In genomic region chr1:7678491-7679158, GRCh38 we compare ENCODE assay signal across 22 cellular contexts.
A peak's percentile ranks its signal among the peaks of the same experiment; 100 is the strongest.
DNase-seq lines count a peak whose midpoint lies in the region; ATAC-seq and TF ChIP-seq lines count a peak whose summit lies in the region.
"Had no signal": no experiment of that assay in that cellular context is flagged by ENCODE, and none has a peak within 500 bp of the region (broad histone marks: within the 10 kb centered on the region; RNA-seq: fewer than 3 reads in every experiment).

No MANE protein-coding gene starts in this region.

- POLR2A ChIA-PET in Caco-2 (lab: Charles Lee), result no interaction called here

- TF ChIP-seq CTCF in Caco-2 (IDR thresholded peaks at IDR 0.05; ENCODE audit: insufficient read depth in 1 of 2, low read depth in 1 of 2, low read length in 1 of 2, severe bottlenecking in 1 of 2, unreplicated experiment in 1 of 2), result no peak
- no peak for TF ChIP-seq CTCF in body of pancreas (IDR thresholded peaks at IDR 0.05)
- no peak for TF ChIP-seq CTCF in progenitor cell of endocrine pancreas (IDR thresholded peaks at IDR 0.05; ENCODE audit: unreplicated experiment)

- no TSS peak for BruUV-seq in Caco-2 (replicated peaks; lab: Mats Ljungman, UMichigan)

- H3K9me3 ChIP-seq in Caco-2 (no peaks in the 10 kb centered on the region), body of pancreas (no peaks in the 10 kb centered on the region), SJCRH30 (replicated peaks) (no peaks in the 10 kb centered on the region)
- H3K9me3 ChIP-seq: prostate gland, SJSA1 had no signal

- intact Hi-C loops in Caco-2 (cut with micrococcal nuclease; ENCODE audit: unreplicated experiment) (no loop called here), body of pancreas (cut with DNase I) (loop anchor here (10.0 kb wide), 1 partner anchor 216 kb away; no protein-coding TSS in a partner anchor)

- H3K27me3 ChIP-seq in Caco-2 (replicated peaks; ENCODE audit: control insufficient read depth, insufficient read depth, low read length) (no peaks in the 10 kb centered on the region; the same call in 1 of the 2 replicates), body of pancreas (no peaks in the 10 kb centered on the region), SJCRH30 (peaks cover 47% of the 10 kb centered on the region)

- H3K4me3 ChIP-seq in Caco-2 (ENCODE audit: low read depth, low read length) (no peak overlapping the region), body of pancreas (no peak overlapping the region), SJCRH30 (no peak overlapping the region)
- H3K4me3 ChIP-seq: prostate gland, SJSA1, smooth muscle cell had no signal

- 82 to 86% methylated on average over 6 to 7 of the region's 9 CpGs for WGBS in body of pancreas, 2 donors

- H3K9me3 Mint-ChIP-seq in Caco-2 (ENCODE audit: unreplicated experiment) (no peaks in the 10 kb centered on the region), memory B cell (no peaks in the 10 kb centered on the region), progenitor cell of endocrine pancreas (ENCODE audit: low read depth) (no peaks in the 10 kb centered on the region)

- H3K27ac ChIP-seq in body of pancreas (no peak overlapping the region), SJCRH30 (no peak overlapping the region)
- H3K27ac ChIP-seq: KMS-11, prostate gland, SJSA1 had no signal

- H3K36me3 ChIP-seq in Caco-2 (ENCODE audit: control insufficient read depth, insufficient read depth, low read length) (no peaks in the 10 kb centered on the region), body of pancreas (replicated peaks in 1 of 2; ENCODE audit: insufficient read depth in 1 of 2, low read depth in 2 of 2) (no peaks in the 10 kb centered on the region), SJCRH30 (no peaks in the 10 kb centered on the region)
- H3K36me3 ChIP-seq: prostate gland, SJSA1 had no signal

- no peak for TF ChIP-seq POLR2A in body of pancreas (IDR thresholded peaks at IDR 0.05)

- H3K27ac Mint-ChIP-seq in Caco-2 (ENCODE audit: unreplicated experiment), result no peak overlapping the region
- no peak overlapping the region for H3K27ac Mint-ChIP-seq in memory B cell
- no peak overlapping the region for H3K27ac Mint-ChIP-seq in progenitor cell of endocrine pancreas

- H3K4me1 Mint-ChIP-seq in Caco-2 (ENCODE audit: low read depth, unreplicated experiment), result no peaks in the 10 kb centered on the region
- H3K4me1 Mint-ChIP-seq in memory B cell, result no peaks in the 10 kb centered on the region
- no peaks in the 10 kb centered on the region for H3K4me1 Mint-ChIP-seq in progenitor cell of endocrine pancreas (ENCODE audit: low read depth)

- ATAC-seq in body of pancreas, result peak; percentile 14
- ATAC-seq in memory B cell (ENCODE audit: low read depth), result no peak
- ATAC-seq: PC-3 had no signal

- H3K4me3 Mint-ChIP-seq in Caco-2 (ENCODE audit: unreplicated experiment) (peak overlapping the region; percentile 61), memory B cell (peak overlapping the region; percentile 37), progenitor cell of endocrine pancreas (ENCODE audit: low read depth) (peak overlapping the region; percentile 16)

- H3K4me1 ChIP-seq in Caco-2 (no peaks in the 10 kb centered on the region), body of pancreas (peaks cover 16% of the 10 kb centered on the region), SJCRH30 (peaks cover 4% of the 10 kb centered on the region; the same call in 1 of the 2 replicates)

- H3K27me3 Mint-ChIP-seq in Caco-2 (ENCODE audit: insufficient read depth, unreplicated experiment) (peaks cover 10% of the 10 kb centered on the region), memory B cell (peaks cover 11% of the 10 kb centered on the region), progenitor cell of endocrine pancreas (no peaks in the 10 kb centered on the region)

- CTCF ChIA-PET in Caco-2 (lab: Charles Lee), result interaction anchor here (0.8 to 1.3 kb wide), 2 partner anchors 74 to 77 kb away, joined by 3 read pairs; no protein-coding TSS in a partner anchor

- H3K36me3 Mint-ChIP-seq in Caco-2 (ENCODE audit: insufficient read depth, unreplicated experiment), result no peaks in the 10 kb centered on the region
- H3K36me3 Mint-ChIP-seq in memory B cell, result no peaks in the 10 kb centered on the region
- H3K36me3 Mint-ChIP-seq in progenitor cell of endocrine pancreas (ENCODE audit: insufficient read depth), result no peaks in the 10 kb centered on the region

- DNase-seq in Caco-2 (no peak), body of pancreas (no peak), memory B cell (ENCODE audit: low spot score in 2 of 2) (no peak), progenitor cell of endocrine pancreas (ENCODE audit: low spot score, unreplicated experiment) (no peak), NCI-H2081 treated with DMSO at 0.1 percent for 48 hours (lab: John Stamatoyannopoulos, UW) (no peak), HCEC 1CT (no peak), SJCRH30 (no peak)
- DNase-seq: activated CD4-positive, alpha-beta T cell treated with anti-CD3 and anti-CD28 coated beads for 1 hour; activated effector memory CD4-positive, alpha-beta T cell treated with Interleukin-2 at 50 U/mL for 16 hours; amygdala; cerebellar nuclear complex; kidney glomerular epithelial cell; NCI-H1048; NCI-H748 treated with DMSO at 0.1 percent for 48 hours; PC-3; stimulated activated CD4-positive, alpha-beta T cell treated with anti-CD3 and anti-CD28 coated beads, Interleukin-4, amount 100 ng/mL, for 24 hours; substantia nigra; T1000 had no signal
